20 cellular contexts compared by ENCODE assay signal in the genomic region with DNA sequence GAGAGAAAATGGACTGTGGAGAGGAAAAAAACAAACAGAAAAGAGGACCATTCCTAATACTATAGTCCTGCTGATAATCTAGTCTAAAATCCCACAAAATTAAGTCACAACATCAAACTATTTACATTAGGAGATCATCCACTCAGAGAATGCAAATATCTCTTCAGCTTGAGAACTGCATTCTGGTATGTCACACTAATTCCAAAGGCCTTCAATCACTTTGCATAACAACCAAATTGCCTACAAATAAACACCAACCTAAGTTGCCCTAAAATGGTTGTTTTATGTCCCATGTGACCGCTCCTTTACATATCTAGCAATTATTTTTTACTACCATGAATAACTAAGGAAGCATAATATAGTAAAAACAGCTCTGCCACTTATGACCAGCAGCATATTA.
"Had no signal": no experiment of that assay in that cellular context is flagged by ENCODE, and none has a peak within 500 bp of the region (broad histone marks: within the 10 kb centered on the region; RNA-seq: fewer than 3 reads in every experiment).

No MANE protein-coding gene starts in this region.

- FAIRE-seq: pancreas had no signal

- H3K4me2 ChIP-seq: smooth muscle cell had no signal

- ATAC-seq: activated CD8-positive, alpha-beta T cell treated with anti-CD3 and anti-CD28 coated beads for 36 hours; activated T-helper 17 cell treated with anti-CD3 and anti-CD28 coated beads, Interleukin-2, amount 50 U/mL, for 72 hours; body of pancreas; left ventricle myocardium superior; naive thymus-derived CD8-positive, alpha-beta T cell; pancreas; right lobe of liver; stimulated activated effector memory CD8-positive, alpha-beta T cell treated with anti-CD3 and anti-CD28 coated beads, Interleukin-12 subunit alpha, Interleukin-12 subunit beta, amount 100 ng/mL, for 72 hours had no signal

- H3K27ac Mint-ChIP-seq: activated CD4-positive, alpha-beta T cell treated with anti-CD3 and anti-CD28 coated beads, Interleukin-2, amount 10 ng/mL, durations not matched to agents 24 days and 14 days; activated CD8-positive, alpha-beta T cell treated with anti-CD3 and anti-CD28 coated beads for 36 hours; activated naive CD8-positive, alpha-beta T cell treated with anti-CD3 and anti-CD28 coated beads for 36 hours; activated T-helper 17 cell treated with anti-CD3 and anti-CD28 coated beads, Interleukin-2, amount 50 U/mL, for 72 hours; immature natural killer cell; naive thymus-derived CD8-positive, alpha-beta T cell; stimulated activated effector memory CD8-positive, alpha-beta T cell treated with anti-CD3 and anti-CD28 coated beads, Interleukin-12 subunit alpha, Interleukin-12 subunit beta, amount 100 ng/mL, for 72 hours; type B pancreatic cell had no signal

- H3K27me3 ChIP-seq: body of pancreas, pancreas, right lobe of liver, testis had no signal

- H3K36me3 Mint-ChIP-seq: activated naive CD8-positive, alpha-beta T cell treated with anti-CD3 and anti-CD28 coated beads for 36 hours; immature natural killer cell; naive thymus-derived CD8-positive, alpha-beta T cell; stimulated activated effector memory CD8-positive, alpha-beta T cell treated with anti-CD3 and anti-CD28 coated beads, Interleukin-12 subunit alpha, Interleukin-12 subunit beta, amount 100 ng/mL, for 72 hours had no signal

- H3K36me3 ChIP-seq: pancreas, right lobe of liver had no signal

- H3K9me3 ChIP-seq: body of pancreas, pancreas, right lobe of liver, testis had no signal

- H3K4me1 ChIP-seq: body of pancreas, pancreas, right lobe of liver, testis had no signal

- H3K4me3 ChIP-seq: body of pancreas, coronary artery, pancreas, right lobe of liver, smooth muscle cell, testis had no signal

- H3K4me3 Mint-ChIP-seq: activated CD4-positive, alpha-beta T cell treated with anti-CD3 and anti-CD28 coated beads, Interleukin-2, amount 10 ng/mL, durations not matched to agents 24 days and 14 days; activated CD8-positive, alpha-beta T cell treated with anti-CD3 and anti-CD28 coated beads for 36 hours; activated naive CD8-positive, alpha-beta T cell treated with anti-CD3 and anti-CD28 coated beads for 36 hours; activated T-helper 17 cell treated with anti-CD3 and anti-CD28 coated beads, Interleukin-2, amount 50 U/mL, for 72 hours; immature natural killer cell; naive thymus-derived CD8-positive, alpha-beta T cell; stimulated activated effector memory CD8-positive, alpha-beta T cell treated with anti-CD3 and anti-CD28 coated beads, Interleukin-12 subunit alpha, Interleukin-12 subunit beta, amount 100 ng/mL, for 72 hours; type B pancreatic cell had no signal

- H3K27ac ChIP-seq: body of pancreas, coronary artery, pancreas, right lobe of liver, testis had no signal

- DNase-seq: activated CD4-positive, alpha-beta T cell treated with anti-CD3 and anti-CD28 coated beads, Interleukin-2, amount 10 ng/mL, durations not matched to agents 24 days and 14 days; activated CD8-positive, alpha-beta T cell treated with anti-CD3 and anti-CD28 coated beads for 36 hours; activated naive CD4-positive, alpha-beta T cell; activated naive CD8-positive, alpha-beta T cell treated with anti-CD3 and anti-CD28 coated beads for 36 hours; activated T-cell treated with anti-CD3 and anti-CD28 coated beads, Interleukin-2, amount 50 U/mL, for 1 hour; body of pancreas; central memory CD4-positive, alpha-beta T cell; hypothalamus; immature natural killer cell; left ventricle myocardium superior; naive thymus-derived CD8-positive, alpha-beta T cell; pancreas; right lobe of liver; stimulated activated CD4-positive, alpha-beta T cell treated with anti-CD3 and anti-CD28 coated beads, Interleukin-4, amount 100 ng/mL, for 24 hours; testis had no signal

- H3K27me3 Mint-ChIP-seq: activated CD4-positive, alpha-beta T cell treated with anti-CD3 and anti-CD28 coated beads, Interleukin-2, amount 10 ng/mL, durations not matched to agents 24 days and 14 days; activated CD8-positive, alpha-beta T cell treated with anti-CD3 and anti-CD28 coated beads for 36 hours; activated naive CD8-positive, alpha-beta T cell treated with anti-CD3 and anti-CD28 coated beads for 36 hours; activated T-helper 17 cell treated with anti-CD3 and anti-CD28 coated beads, Interleukin-2, amount 50 U/mL, for 72 hours; naive thymus-derived CD8-positive, alpha-beta T cell; type B pancreatic cell had no signal

- H3K4me1 Mint-ChIP-seq: activated CD4-positive, alpha-beta T cell treated with anti-CD3 and anti-CD28 coated beads, Interleukin-2, amount 10 ng/mL, durations not matched to agents 24 days and 14 days; activated naive CD8-positive, alpha-beta T cell treated with anti-CD3 and anti-CD28 coated beads for 36 hours; activated T-helper 17 cell treated with anti-CD3 and anti-CD28 coated beads, Interleukin-2, amount 50 U/mL, for 72 hours; immature natural killer cell; naive thymus-derived CD8-positive, alpha-beta T cell; stimulated activated effector memory CD8-positive, alpha-beta T cell treated with anti-CD3 and anti-CD28 coated beads, Interleukin-12 subunit alpha, Interleukin-12 subunit beta, amount 100 ng/mL, for 72 hours had no signal

- H3K9me3 Mint-ChIP-seq: activated CD4-positive, alpha-beta T cell treated with anti-CD3 and anti-CD28 coated beads, Interleukin-2, amount 10 ng/mL, durations not matched to agents 24 days and 14 days; activated CD8-positive, alpha-beta T cell treated with anti-CD3 and anti-CD28 coated beads for 36 hours; activated naive CD8-positive, alpha-beta T cell treated with anti-CD3 and anti-CD28 coated beads for 36 hours; type B pancreatic cell had no signal
